Comparison of ENCODE assay signal across 1 cellular context in genomic region chr17:21464611-21465021, GRCh38.
TF ChIP-seq lines count a peak whose summit lies in the region.

No MANE protein-coding gene starts in this region.

TF ChIP-seq in H1, 55 proteins besides CTCF, POLR2A, EP300 and RAD21:
- TF ChIP-seq SUZ12 (IDR thresholded peaks at IDR 0.05; ENCODE audit: low read length) (0 out of 2 replicates have a peak, but pooled peaks have one; percentile 19), SIN3A (conservative IDR thresholded peaks at IDR 0.05 in 1 of 2, IDR thresholded peaks at IDR 0.05 in 1 of 2; ENCODE audit: low read depth in 1 of 2, low read length in 2 of 2) (no peak), MAFK (IDR thresholded peaks at IDR 0.05; ENCODE audit: low read depth, low read length) (no peak), SIX5 (IDR thresholded peaks at IDR 0.05; ENCODE audit: low read depth, low read length) (no peak), YY1 (IDR thresholded peaks at IDR 0.05; ENCODE audit: low read depth, low read length) (no peak), KDM4A (IDR thresholded peaks at IDR 0.05; ENCODE audit: low read depth, low read length, severe bottlenecking) (no peak)
- TF ChIP-seq, protein P1, sequence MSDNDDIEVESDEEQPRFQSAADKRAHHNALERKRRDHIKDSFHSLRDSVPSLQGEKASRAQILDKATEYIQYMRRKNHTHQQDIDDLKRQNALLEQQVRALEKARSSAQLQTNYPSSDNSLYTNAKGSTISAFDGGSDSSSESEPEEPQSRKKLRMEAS (IDR thresholded peaks at IDR 0.05), result no peak
- TF ChIP-seq, protein P2, sequence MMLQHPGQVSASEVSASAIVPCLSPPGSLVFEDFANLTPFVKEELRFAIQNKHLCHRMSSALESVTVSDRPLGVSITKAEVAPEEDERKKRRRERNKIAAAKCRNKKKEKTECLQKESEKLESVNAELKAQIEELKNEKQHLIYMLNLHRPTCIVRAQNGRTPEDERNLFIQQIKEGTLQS (IDR thresholded peaks at IDR 0.05; ENCODE audit: insufficient read depth, low read depth, low read length), result no peak
TF ChIP-seq in H1: peak in this region for 1.
